In genomic region chr2:238502088-238502810, GRCh38 we compare ENCODE assay signal across 18 cellular contexts.
"Had no signal": no experiment of that assay in that cellular context is flagged by ENCODE, and none has a peak within 500 bp of the region (broad histone marks: within the 10 kb centered on the region; RNA-seq: fewer than 3 reads in every experiment).

No MANE protein-coding gene starts in this region.

- ATAC-seq: activated CD8-positive, alpha-beta T cell treated with anti-CD3 and anti-CD28 coated beads for 36 hours; activated T-cell treated with anti-CD3 and anti-CD28 coated beads, Interleukin-2, amount 50 U/mL, for 72 hours; gastrocnemius medialis; heart right ventricle; left colon; T-cell had no signal

- H3K4me3 Mint-ChIP-seq: activated CD8-positive, alpha-beta T cell treated with anti-CD3 and anti-CD28 coated beads for 36 hours; activated T-cell treated with anti-CD3 and anti-CD28 coated beads, Interleukin-2, amount 50 U/mL, for 72 hours; T-cell had no signal

- H3K4me3 ChIP-seq: breast epithelium, gastrocnemius medialis, heart right ventricle, lung, right atrium auricular region, tibial artery had no signal

- H3K4me2 ChIP-seq: SK-N-SH had no signal

- DNase-seq: activated CD8-positive, alpha-beta T cell treated with anti-CD3 and anti-CD28 coated beads for 36 hours; activated T-cell treated with anti-CD3 and anti-CD28 coated beads, Interleukin-2, amount 50 U/mL, for 72 hours; anterior cingulate cortex; erythroblast; gastrocnemius medialis; heart right ventricle; left colon; SK-N-SH; stimulated activated CD4-positive, alpha-beta T cell treated with anti-CD3 and anti-CD28 coated beads, Interleukin-15, amount 100 ng/mL, for 24 hours; stimulated activated CD4-positive, alpha-beta T cell treated with anti-CD3 and anti-CD28 coated beads, Interleukin-4, amount 100 ng/mL, for 1 hour; stimulated activated naive CD4-positive, alpha-beta T cell; T-cell; T1000 had no signal

- H3K27ac Mint-ChIP-seq: activated CD8-positive, alpha-beta T cell treated with anti-CD3 and anti-CD28 coated beads for 36 hours; activated T-cell treated with anti-CD3 and anti-CD28 coated beads, Interleukin-2, amount 50 U/mL, for 72 hours; progenitor cell of endocrine pancreas; T-cell had no signal

- H3K36me3 Mint-ChIP-seq: T-cell had no signal

- H3K27ac ChIP-seq: breast epithelium, gastrocnemius medialis, heart right ventricle, right atrium auricular region, tibial artery had no signal

- H3K36me3 ChIP-seq: breast epithelium, gastrocnemius medialis, heart right ventricle, right atrium auricular region, tibial artery had no signal

- H3K4me1 ChIP-seq: breast epithelium, gastrocnemius medialis, heart right ventricle, right atrium auricular region, tibial artery had no signal

- H3K9me3 ChIP-seq: breast epithelium, gastrocnemius medialis, heart right ventricle, right atrium auricular region, SK-N-SH, tibial artery had no signal

- H3K27me3 Mint-ChIP-seq: activated CD8-positive, alpha-beta T cell treated with anti-CD3 and anti-CD28 coated beads for 36 hours; T-cell had no signal

- H3K9me3 Mint-ChIP-seq: activated CD8-positive, alpha-beta T cell treated with anti-CD3 and anti-CD28 coated beads for 36 hours; activated T-cell treated with anti-CD3 and anti-CD28 coated beads, Interleukin-2, amount 50 U/mL, for 72 hours; T-cell had no signal

- H3K27me3 ChIP-seq: breast epithelium, right atrium auricular region had no signal
